ENCODE assay signal across 28 cellular contexts in genomic region chr14:98458702-98459101, GRCh38.
"Had no signal": no experiment of that assay in that cellular context is flagged by ENCODE, and none has a peak within 500 bp of the region (broad histone marks: within the 10 kb centered on the region; RNA-seq: fewer than 3 reads in every experiment).

No MANE protein-coding gene starts in this region.

- DNase-seq: colonic mucosa; cortex of kidney; dermis blood vessel endothelial cell; dorsolateral prefrontal cortex; effector CD4-positive, alpha-beta T cell; effector CD8-positive, alpha-beta T cell; effector memory CD4-positive, alpha-beta T cell; effector memory CD8-positive, alpha-beta T cell; endodermal cell; erythroblast; esophagus squamous epithelium; foreskin fibroblast; foreskin keratinocyte; foreskin melanocyte; gastrocnemius medialis; glutamatergic neuron; head of caudate nucleus; heart left ventricle; heart right ventricle had no signal

- FAIRE-seq: colon, endometrium, endothelial cell of umbilical vein had no signal

- H3K9me3 ChIP-seq: colonic mucosa, esophagus squamous epithelium, gastrocnemius medialis, gastroesophageal sphincter, heart left ventricle had no signal

- ATAC-seq: effector memory CD8-positive, alpha-beta T cell; esophagus mucosa; foreskin keratinocyte; gastrocnemius medialis; gastroesophageal sphincter; heart left ventricle; heart right ventricle had no signal

- H3K27ac ChIP-seq: colonic mucosa, coronary artery, dorsolateral prefrontal cortex, epithelial cell of prostate, esophagus squamous epithelium, foreskin keratinocyte, gastrocnemius medialis, gastroesophageal sphincter, heart left ventricle, heart right ventricle, hepatocyte had no signal

- H3K9me3 Mint-ChIP-seq: endodermal cell had no signal

- H3K36me3 ChIP-seq: colonic mucosa, esophagus squamous epithelium, gastrocnemius medialis, gastroesophageal sphincter, heart left ventricle, heart right ventricle had no signal

- H3K4me2 ChIP-seq: hepatocyte had no signal

- H3K27ac Mint-ChIP-seq: dendritic cell treated with granulocyte-macrophage colony-stimulating factor and Interleukin-4, amounts not matched to agents 40 ng/mL and 50 ng/mL, for 4 days; effector memory CD8-positive, alpha-beta T cell; endodermal cell had no signal

- H3K4me1 ChIP-seq: colonic mucosa, esophagus squamous epithelium, foreskin keratinocyte, gastrocnemius medialis, gastroesophageal sphincter, heart left ventricle, heart right ventricle had no signal

- H3K27me3 ChIP-seq: colonic mucosa, foreskin keratinocyte, gastrocnemius medialis, heart left ventricle, heart right ventricle, hepatocyte had no signal

- H3K4me3 Mint-ChIP-seq: dendritic cell treated with granulocyte-macrophage colony-stimulating factor and Interleukin-4, amounts not matched to agents 40 ng/mL and 50 ng/mL, for 4 days; effector memory CD8-positive, alpha-beta T cell; endodermal cell had no signal

- H3K4me3 ChIP-seq: colonic mucosa, coronary artery, dorsolateral prefrontal cortex, esophagus squamous epithelium, gastrocnemius medialis, gastroesophageal sphincter, heart left ventricle, heart right ventricle, hepatocyte had no signal

- H3K79me2 ChIP-seq: hepatocyte had no signal

- H2AFZ ChIP-seq: hepatocyte had no signal

- H3K27me3 Mint-ChIP-seq: dendritic cell treated with granulocyte-macrophage colony-stimulating factor and Interleukin-4, amounts not matched to agents 40 ng/mL and 50 ng/mL, for 4 days; effector memory CD8-positive, alpha-beta T cell had no signal
